In genomic region chr9:3397726-3398125, GRCh38 we compare ENCODE assay signal across 9 cellular contexts.
DNase-seq lines count a peak whose midpoint lies in the region; ATAC-seq, FAIRE-seq and TF ChIP-seq lines count a peak whose summit lies in the region.
"Had no signal": no experiment of that assay in that cellular context is flagged by ENCODE, and none has a peak within 500 bp of the region (broad histone marks: within the 10 kb centered on the region; RNA-seq: fewer than 3 reads in every experiment).

No MANE protein-coding gene starts in this region.

- H3K4me1 Mint-ChIP-seq in glutamatergic neuron (ENCODE audit: low read depth, unreplicated experiment): peaks cover 16% of the 10 kb centered on the region

- H3K4me3 ChIP-seq in Karpas-422 (ENCODE audit: low read length) (peak overlapping the region; percentile 16; the same call in 1 of the 2 replicates), osteoblast (ENCODE audit: insufficient read depth, low read length) (no peak overlapping the region), body of pancreas (no peak overlapping the region)

- H3K79me2 ChIP-seq in Karpas-422 (ENCODE audit: low read length) (no peaks in the 10 kb centered on the region), osteoblast (ENCODE audit: insufficient read depth, low read length) (no peaks in the 10 kb centered on the region)

- ATAC-seq in GM18519 (IDR thresholded peaks at IDR 0.05; ENCODE audit: low FRiP score, unreplicated experiment): peak; percentile 21
- peak; percentile 34 for ATAC-seq in GM21529 (IDR thresholded peaks at IDR 0.05; ENCODE audit: unreplicated experiment)
- no peak for ATAC-seq in body of pancreas

- DNase-seq in Karpas-422 (peak; percentile 44), glutamatergic neuron (no peak), A172 (ENCODE audit: low spot score) (no peak), osteoblast (ENCODE audit: insufficient read length, low spot score, missing footprints) (no peak), GM19239 (ENCODE audit: insufficient read length, low spot score) (no peak), body of pancreas (no peak)
- DNase-seq: NCI-H1436 treated with DMSO at 0.1 percent for 48 hours had no signal

- no peaks in the 10 kb centered on the region for H3K36me3 Mint-ChIP-seq in glutamatergic neuron (ENCODE audit: unreplicated experiment)

- FAIRE-seq in GM19239 (lab: Jason Lieb, UNC): no peak

- peaks cover 18% of the 10 kb centered on the region for H3K4me1 ChIP-seq in Karpas-422 (ENCODE audit: low read length)
- H3K4me1 ChIP-seq in osteoblast (ENCODE audit: insufficient read depth, low read length): no peaks in the 10 kb centered on the region
- H3K4me1 ChIP-seq in body of pancreas: no peaks in the 10 kb centered on the region

- H3K27ac Mint-ChIP-seq in glutamatergic neuron (ENCODE audit: unreplicated experiment): peak overlapping the region; percentile 48

- no peak overlapping the region for H3K4me3 Mint-ChIP-seq in glutamatergic neuron (ENCODE audit: unreplicated experiment)

- TF ChIP-seq CTCF in glutamatergic neuron (IDR thresholded peaks at IDR 0.05; ENCODE audit: partially characterized antibody, unreplicated experiment): no peak
- TF ChIP-seq CTCF in osteoblast (IDR thresholded peaks at IDR 0.05; ENCODE audit: extremely low read depth, low read depth, low read length): no peak
- no peak for TF ChIP-seq CTCF in body of pancreas (IDR thresholded peaks at IDR 0.05)

- peaks cover 2% of the 10 kb centered on the region for H3K27me3 Mint-ChIP-seq in glutamatergic neuron (ENCODE audit: unreplicated experiment)

- no peaks in the 10 kb centered on the region for H3K9me3 ChIP-seq in Karpas-422 (ENCODE audit: low read length)
- no peaks in the 10 kb centered on the region for H3K9me3 ChIP-seq in osteoblast (ENCODE audit: low read depth, low read length)
- H3K9me3 ChIP-seq in body of pancreas: no peaks in the 10 kb centered on the region

- H3K4me2 ChIP-seq in Karpas-422 (ENCODE audit: low read depth, low read length, poor library complexity, severe bottlenecking) (peak overlapping the region; percentile 53), osteoblast (ENCODE audit: insufficient read depth, low read length) (no peak overlapping the region)

- peaks cover 3% of the 10 kb centered on the region for H3K9me3 Mint-ChIP-seq in glutamatergic neuron (ENCODE audit: unreplicated experiment)

- H4K20me1 ChIP-seq in Karpas-422 (ENCODE audit: insufficient read depth, low read depth, low read length) (no peaks in the 10 kb centered on the region), osteoblast (ENCODE audit: insufficient read depth, low read length) (no peaks in the 10 kb centered on the region)

- no peak for TF ChIP-seq POLR2A in body of pancreas (IDR thresholded peaks at IDR 0.05)

- H3K27ac ChIP-seq in Karpas-422 (ENCODE audit: low read length) (peak overlapping the region; percentile 79), osteoblast (ENCODE audit: low read depth, low read length) (no peak overlapping the region), body of pancreas (no peak overlapping the region)

- H3K36me3 ChIP-seq in Karpas-422 (ENCODE audit: insufficient read depth, low read length) (no peaks in the 10 kb centered on the region), osteoblast (ENCODE audit: insufficient read depth, low read length) (no peaks in the 10 kb centered on the region), body of pancreas (replicated peaks in 1 of 2; ENCODE audit: insufficient read depth in 1 of 2, low read depth in 2 of 2) (no peaks in the 10 kb centered on the region)

- intact Hi-C loops in body of pancreas (cut with DNase I): no loop called here

- 75 to 89% methylated on average over 2 of the region's 2 CpGs for WGBS in body of pancreas, 2 donors

- H3K27me3 ChIP-seq in Karpas-422 (ENCODE audit: low read length) (no peaks in the 10 kb centered on the region), osteoblast (ENCODE audit: insufficient read depth, low read length) (no peaks in the 10 kb centered on the region), body of pancreas (no peaks in the 10 kb centered on the region)

- H3K9ac ChIP-seq in Karpas-422 (ENCODE audit: low read length): peak overlapping the region; percentile 4; the same call in 1 of the 2 replicates

- H3K9me2 ChIP-seq in Karpas-422 (replicated peaks; ENCODE audit: insufficient read depth, low read length): no peaks in the 10 kb centered on the region

- peak overlapping the region; percentile 89 for H2AFZ ChIP-seq in Karpas-422 (ENCODE audit: low read length)
- no peak overlapping the region for H2AFZ ChIP-seq in osteoblast (ENCODE audit: low read length)
